Comparison of ENCODE assay signal across 8 cellular contexts in genomic region chr7:44565097-44565794, GRCh38. TPM values are rescaled to one million over a fixed set of nuclear protein-coding genes. Genes with fewer than 3 reads are reported as not detected.
DNase-seq lines count a peak whose midpoint lies in the region; ATAC-seq, FAIRE-seq and TF ChIP-seq lines count a peak whose summit lies in the region.

No MANE protein-coding gene starts in this region.

- no peak overlapping the region for H3K27ac ChIP-seq in foreskin keratinocyte

- ATAC-seq in foreskin keratinocyte = peak; percentile 79
- peak; percentile 64 for ATAC-seq in omental fat pad (ENCODE audit: low FRiP score)

- DNase-seq in AG04449 (ENCODE audit: low read depth, low spot score) (no peak), GM18507 (ENCODE audit: extremely low spot score, insufficient read length, low read depth) (no peak), HTR-8/SVneo (ENCODE audit: insufficient read length, low spot score) (peak; percentile 66), SHP77 treated with DMSO at 0.1 percent for 48 hours (lab: John Stamatoyannopoulos, UW) (peak; percentile 16), foreskin keratinocyte (no peak), omental fat pad (ENCODE audit: low spot score) (peak; percentile 44), ureter (ENCODE audit: low spot score) (peak; percentile 74)
- peak; percentile 42 for DNase-seq in activated gamma-delta T cell treated with anti-CD3 and anti-CD28 coated beads, Interleukin-2, amount 50 U/mL, for 16 hours (ENCODE audit: low read depth)

- POLR2A ChIA-PET in AG04449 (lab: Yijun Ruan, JAX) = interaction anchor here (0.9 to 1.1 kb wide), 2 partner anchors 9 to 16 kb away, joined by 5 to 8 read pairs; partner anchors contain the start of gene DDX56

- H3K27me3 ChIP-seq in foreskin keratinocyte = no peaks in the 10 kb centered on the region

- H3K4me3 ChIP-seq in AG04449 (ENCODE audit: low read depth, low read length) = no peak overlapping the region

- peak; percentile 39 for FAIRE-seq in GM18507 (lab: Jason Lieb, UNC)
- FAIRE-seq in HTR-8/SVneo (lab: Jason Lieb, UNC) = no peak

- CTCF ChIA-PET in AG04449 (lab: Yijun Ruan, JAX) = interaction anchor here (0.6 to 5.5 kb wide), 42 partner anchors 9 to 548 kb away, joined by 3 to 79 read pairs (median 4); partner anchors contain the start of genes DDX56, H2AZ2, TMED4 and YKT6

- TF ChIP-seq CTCF in AG04449 (IDR thresholded peaks at IDR 0.05; ENCODE audit: insufficient read depth, low read length, missing control alignments) (peak; percentile 97), foreskin keratinocyte (conservative IDR thresholded peaks at IDR 0.05) (peak; percentile 94), omental fat pad (IDR thresholded peaks at IDR 0.05) (peak in 1 of 3 donors; percentile 66)

- no peaks in the 10 kb centered on the region for H3K4me1 ChIP-seq in foreskin keratinocyte

RNA-seq across cellular contexts. Expression of gene DDX56, which starts 8.5 kb away (rescaled TPM):
- 96.1 and 97.2 TPM in 2 replicates for total RNA-seq in foreskin keratinocyte
- 91.2 and 93.8 TPM in 2 replicates for polyA plus RNA-seq in foreskin keratinocyte
- 100 to 1,000 TPM in 1 of 4 donors, 10 to 100 TPM in 3; 43.0 to 104 (median 50.3) TPM for total RNA-seq in omental fat pad
- 89.4 TPM for total RNA-seq in ureter

RNA-seq across cellular contexts. Expression of gene TMED4, which starts 16.8 kb away (rescaled TPM):
- 42.4 and 43.9 TPM in 2 replicates for total RNA-seq in foreskin keratinocyte
- 29.1 and 31.2 TPM in 2 replicates for polyA plus RNA-seq in foreskin keratinocyte
- 100 to 1,000 TPM; 105 to 140 (median 124) TPM for total RNA-seq in omental fat pad
- total RNA-seq in ureter = 105 TPM

RNA-seq across cellular contexts. Expression of gene NPC1L1, which starts 24.1 kb away (rescaled TPM):
- total RNA-seq in foreskin keratinocyte (not detected in 2 replicates), omental fat pad (under 1 TPM; 0.24 to 0.65 (median 0.28) TPM), ureter (0.10 TPM)
- polyA plus RNA-seq in foreskin keratinocyte = not detected in 2 replicates

RNA-seq across cellular contexts. Expression of gene OGDH, which starts 41.2 kb away (rescaled TPM):
- total RNA-seq in foreskin keratinocyte = 68.7 and 82.4 TPM in 2 replicates
- 37.6 and 46.4 TPM in 2 replicates for polyA plus RNA-seq in foreskin keratinocyte
- 10 to 100 TPM; 75.4 to 91.0 (median 82.0) TPM for total RNA-seq in omental fat pad
- total RNA-seq in ureter = 109 TPM

Comparison
In these comparisons a context has a peak if more than half of its experiments do, and no peak if none do; other contexts are left out.
1. DNase-seq: peak in HTR-8/SVneo (single experiment), SHP77 treated with DMSO at 0.1 percent for 48 hours (single experiment), activated gamma-delta T cell treated with anti-CD3 and anti-CD28 coated beads, Interleukin-2, amount 50 U/mL, for 16 hours (single experiment), omental fat pad (single experiment) and ureter (single experiment); none in AG04449 (single experiment), GM18507 (single experiment) and foreskin keratinocyte (0 of 2).